Comparison of ENCODE assay signal across 8 cellular contexts in genomic region chr12:63668028-63668799, GRCh38. TPM values are rescaled to one million over a fixed set of nuclear protein-coding genes. Genes with fewer than 3 reads are reported as not detected.
A peak's percentile ranks its signal among the peaks of the same experiment; 100 is the strongest.
DNase-seq lines count a peak whose midpoint lies in the region; ATAC-seq and TF ChIP-seq lines count a peak whose summit lies in the region.

Gene DPY19L2, minus strand, starts transcription at chr12:63668493. Its CDS starts 100 bp downstream, at chr12:63668393.

- H3K27ac ChIP-seq in suprapubic skin, result peak within 1 kb of the TSS; percentile 63
- no peak within 1 kb of the TSS for H3K27ac ChIP-seq in OCI-LY7 (ENCODE audit: low read depth, low read length, poor library complexity, severe bottlenecking)

- DNase-seq in NT2/D1 (ENCODE audit: low read depth, low spot score), result peak; percentile 43
- peak; percentile 21 for DNase-seq in globus pallidus (ENCODE audit: low spot score)
- DNase-seq in suprapubic skin (ENCODE audit: low spot score in 2 of 2), result peak; percentile 68 to 85
- DNase-seq in OCI-LY7 (ENCODE audit: low spot score), result no peak

- H3K36me3 ChIP-seq in NT2/D1 (ENCODE audit: insufficient read depth, insufficient read length, low read length) (no peaks in the 10 kb centered on the region), neuron (ENCODE audit: insufficient read depth, low read length) (no peaks in the 10 kb centered on the region), suprapubic skin (no peaks in the 10 kb centered on the region), OCI-LY7 (ENCODE audit: insufficient read depth, low read length) (no peaks in the 10 kb centered on the region)

- no peaks in the 10 kb centered on the region for H3K9me2 ChIP-seq in OCI-LY7 (ENCODE audit: insufficient read depth, low read length)

- no TSS peak for BruUV-seq in OCI-LY7 (replicated peaks; lab: Mats Ljungman, UMichigan)

- no peak for TF ChIP-seq EP300 in suprapubic skin (IDR thresholded peaks at IDR 0.05)

- H4K20me1 ChIP-seq in OCI-LY7 (ENCODE audit: insufficient read depth, low read length), result no peaks in the 10 kb centered on the region

- POLR2A ChIA-PET in OCI-LY7 (lab: Charles Lee), result no interaction called here

- H3K27me3 Mint-ChIP-seq in activated naive CD4-positive, alpha-beta T cell treated with anti-CD3 and anti-CD28 coated beads, Interleukin-2, amount 50 U/mL, for 24 hours, result peaks cover 19% of the 10 kb centered on the region

- peak; percentile 43 for ATAC-seq in GM18519 (IDR thresholded peaks at IDR 0.05; ENCODE audit: low FRiP score, unreplicated experiment)
- ATAC-seq in HG03442 (IDR thresholded peaks at IDR 0.05; ENCODE audit: unreplicated experiment), result peak; percentile 62

- H3K4me1 ChIP-seq in NT2/D1 (ENCODE audit: insufficient read depth, insufficient read length) (no peaks in the 10 kb centered on the region), neuron (ENCODE audit: insufficient read depth, low read length) (peaks cover 6% of the 10 kb centered on the region), suprapubic skin (peaks cover 17% of the 10 kb centered on the region), OCI-LY7 (ENCODE audit: insufficient read depth, low read length, poor library complexity, severe bottlenecking) (no peaks in the 10 kb centered on the region)

- H3K9me3 ChIP-seq in NT2/D1 (ENCODE audit: insufficient read depth, low read length) (no peaks in the 10 kb centered on the region), neuron (ENCODE audit: low read length) (no peaks in the 10 kb centered on the region), suprapubic skin (no peaks in the 10 kb centered on the region), OCI-LY7 (ENCODE audit: low read length) (no peaks in the 10 kb centered on the region)

- no peaks in the 10 kb centered on the region for H3K9me3 Mint-ChIP-seq in activated naive CD4-positive, alpha-beta T cell treated with anti-CD3 and anti-CD28 coated beads, Interleukin-2, amount 50 U/mL, for 24 hours

- H2AFZ ChIP-seq in neuron (ENCODE audit: low read depth, low read length) (peak within 1 kb of the TSS; percentile 98), OCI-LY7 (ENCODE audit: low read length) (no peak within 1 kb of the TSS)

- H3K79me2 ChIP-seq in OCI-LY7 (ENCODE audit: insufficient read depth, low read depth, low read length), result no peaks in the 10 kb centered on the region

- H3K4me1 Mint-ChIP-seq in activated naive CD4-positive, alpha-beta T cell treated with anti-CD3 and anti-CD28 coated beads, Interleukin-2, amount 50 U/mL, for 24 hours, result peaks cover 23% of the 10 kb centered on the region

- under 1% methylated on average over 56 of the region's 56 CpGs for WGBS in suprapubic skin

- peak within 1 kb of the TSS; percentile 41 for H3K27ac Mint-ChIP-seq in activated naive CD4-positive, alpha-beta T cell treated with anti-CD3 and anti-CD28 coated beads, Interleukin-2, amount 50 U/mL, for 24 hours

- intact Hi-C loops in OCI-LY7 (cut with micrococcal nuclease; ENCODE audit: unreplicated experiment), result no loop called here

- peak within 1 kb of the TSS; percentile 82 for H3K4me3 Mint-ChIP-seq in activated naive CD4-positive, alpha-beta T cell treated with anti-CD3 and anti-CD28 coated beads, Interleukin-2, amount 50 U/mL, for 24 hours

- H3K36me3 Mint-ChIP-seq in activated naive CD4-positive, alpha-beta T cell treated with anti-CD3 and anti-CD28 coated beads, Interleukin-2, amount 50 U/mL, for 24 hours, result no peaks in the 10 kb centered on the region

- H3K9ac ChIP-seq in NT2/D1 (ENCODE audit: insufficient read length, low read depth), result peak within 1 kb of the TSS; percentile 81

- H3K27me3 ChIP-seq in NT2/D1 (ENCODE audit: insufficient read depth, insufficient read length) (peaks cover 27% of the 10 kb centered on the region), neuron (ENCODE audit: insufficient read depth, low read length) (peaks cover 2% of the 10 kb centered on the region), suprapubic skin (peaks cover 11% of the 10 kb centered on the region)

- TF ChIP-seq POLR2A in suprapubic skin (IDR thresholded peaks at IDR 0.05), result no peak

- CTCF ChIA-PET in OCI-LY7 (lab: Charles Lee; ENCODE audit: unreplicated experiment), result interaction anchor here (0.6 kb wide), 1 partner anchor 789 kb away, joined by 3 read pairs; no protein-coding TSS in a partner anchor

- TF ChIP-seq CTCF in suprapubic skin (IDR thresholded peaks at IDR 0.05) (no peak), OCI-LY7 (conservative IDR thresholded peaks at IDR 0.05; ENCODE audit: low read length) (no peak)

- no peak within 1 kb of the TSS for H3K4me2 ChIP-seq in OCI-LY7 (ENCODE audit: low read length)

- H3K4me3 ChIP-seq in NT2/D1 (ENCODE audit: insufficient read length, low read depth), result peak within 1 kb of the TSS; percentile 67
- peak within 1 kb of the TSS; percentile 89 for H3K4me3 ChIP-seq in neuron (ENCODE audit: low read length)
- H3K4me3 ChIP-seq in suprapubic skin, result peak within 1 kb of the TSS; percentile 64
- H3K4me3 ChIP-seq in OCI-LY7 (ENCODE audit: low read depth, low read length, poor library complexity, severe bottlenecking), result no peak within 1 kb of the TSS

RNA-seq across cellular contexts. Expression of gene DPY19L2, which starts in this region (rescaled TPM):
- 1 to 10 TPM in 3 of 4 donors, under 1 TPM in 1; 0.64 to 6.7 (median 2.0) TPM for total RNA-seq in suprapubic skin
- not detected in 2 replicates for total RNA-seq in OCI-LY7 (2014; rRNA removed; shearing (Covaris generic))
- 0.32 and 1.1 TPM in 2 replicates for total RNA-seq in OCI-LY7 (2022)
